In the genomic region with DNA sequence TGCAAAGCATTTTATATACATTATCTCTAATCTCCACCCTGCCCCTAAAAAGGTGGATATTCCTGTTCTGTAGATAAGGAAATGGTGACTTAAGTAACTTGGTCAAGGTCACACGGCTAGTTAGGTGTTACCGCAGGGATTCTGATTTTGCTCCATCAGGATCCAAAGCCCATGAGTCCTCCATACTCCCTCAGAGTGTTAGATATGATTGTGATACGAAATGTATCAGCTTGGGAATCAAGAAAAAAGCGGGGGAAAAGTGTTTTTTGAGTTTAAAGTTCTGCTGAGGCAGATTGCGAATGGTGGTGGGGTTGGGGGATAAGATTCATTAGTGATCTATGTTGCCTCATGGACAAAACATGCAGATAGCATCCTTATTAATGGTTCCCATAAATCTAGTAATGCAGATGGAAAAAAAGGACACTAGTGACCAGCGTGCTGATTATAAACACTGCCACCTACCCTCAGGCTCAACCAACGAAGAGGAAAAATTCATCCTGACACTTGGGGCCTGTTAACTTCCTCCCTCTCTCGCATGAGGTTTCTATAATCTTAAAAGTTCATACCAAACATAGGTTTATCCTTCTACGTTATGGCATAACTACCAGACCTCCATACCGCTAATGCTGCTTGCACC, we compare ENCODE assay signal across 2 cellular contexts.
TF ChIP-seq lines count a peak whose summit lies in the region.

No MANE protein-coding gene starts in this region.

TF ChIP-seq in GM23338, 12 proteins besides CTCF, POLR2A, EP300 and RAD21:
- TF ChIP-seq, protein P1, sequence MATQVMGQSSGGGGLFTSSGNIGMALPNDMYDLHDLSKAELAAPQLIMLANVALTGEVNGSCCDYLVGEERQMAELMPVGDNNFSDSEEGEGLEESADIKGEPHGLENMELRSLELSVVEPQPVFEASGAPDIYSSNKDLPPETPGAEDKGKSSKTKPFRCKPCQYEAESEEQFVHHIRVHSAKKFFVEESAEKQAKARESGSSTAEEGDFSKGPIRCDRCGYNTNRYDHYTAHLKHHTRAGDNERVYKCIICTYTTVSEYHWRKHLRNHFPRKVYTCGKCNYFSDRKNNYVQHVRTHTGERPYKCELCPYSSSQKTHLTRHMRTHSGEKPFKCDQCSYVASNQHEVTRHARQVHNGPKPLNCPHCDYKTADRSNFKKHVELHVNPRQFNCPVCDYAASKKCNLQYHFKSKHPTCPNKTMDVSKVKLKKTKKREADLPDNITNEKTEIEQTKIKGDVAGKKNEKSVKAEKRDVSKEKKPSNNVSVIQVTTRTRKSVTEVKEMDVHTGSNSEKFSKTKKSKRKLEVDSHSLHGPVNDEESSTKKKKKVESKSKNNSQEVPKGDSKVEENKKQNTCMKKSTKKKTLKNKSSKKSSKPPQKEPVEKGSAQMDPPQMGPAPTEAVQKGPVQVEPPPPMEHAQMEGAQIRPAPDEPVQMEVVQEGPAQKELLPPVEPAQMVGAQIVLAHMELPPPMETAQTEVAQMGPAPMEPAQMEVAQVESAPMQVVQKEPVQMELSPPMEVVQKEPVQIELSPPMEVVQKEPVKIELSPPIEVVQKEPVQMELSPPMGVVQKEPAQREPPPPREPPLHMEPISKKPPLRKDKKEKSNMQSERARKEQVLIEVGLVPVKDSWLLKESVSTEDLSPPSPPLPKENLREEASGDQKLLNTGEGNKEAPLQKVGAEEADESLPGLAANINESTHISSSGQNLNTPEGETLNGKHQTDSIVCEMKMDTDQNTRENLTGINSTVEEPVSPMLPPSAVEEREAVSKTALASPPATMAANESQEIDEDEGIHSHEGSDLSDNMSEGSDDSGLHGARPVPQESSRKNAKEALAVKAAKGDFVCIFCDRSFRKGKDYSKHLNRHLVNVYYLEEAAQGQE (IDR thresholded peaks at IDR 0.05; ENCODE audit: unreplicated experiment) = no peak
- TF ChIP-seq STAT1 (IDR thresholded peaks at IDR 0.05; ENCODE audit: unreplicated experiment) (no peak), NANOG (IDR thresholded peaks at IDR 0.05; ENCODE audit: borderline replicate concordance) (no peak), ZNF331 (CRISPR knock-in tag; IDR thresholded peaks at IDR 0.05; ENCODE audit: low read depth) (no peak)

TF ChIP-seq in H1, 55 proteins besides CTCF, POLR2A, EP300 and RAD21:
- no peak for TF ChIP-seq JUND (IDR thresholded peaks at IDR 0.05; ENCODE audit: low read length)
- no peak for TF ChIP-seq POLR2AphosphoS5 (IDR thresholded peaks at IDR 0.05; ENCODE audit: low read depth, low read length)
- TF ChIP-seq POU5F1 (IDR thresholded peaks at IDR 0.05; ENCODE audit: low read depth, low read length) = no peak
- no peak for TF ChIP-seq ZNF274 (IDR thresholded peaks at IDR 0.05; ENCODE audit: borderline replicate concordance, extremely low read depth, low read length)
- no peak for TF ChIP-seq CEBPB (IDR thresholded peaks at IDR 0.05; ENCODE audit: low read depth, low read length)
- TF ChIP-seq HDAC2 (IDR thresholded peaks at IDR 0.05; ENCODE audit: borderline replicate concordance in 1 of 2, low read depth in 2 of 2, low read length in 2 of 2) = no peak
- no peak for TF ChIP-seq SUZ12 (IDR thresholded peaks at IDR 0.05; ENCODE audit: low read length)
- TF ChIP-seq SIX5 (IDR thresholded peaks at IDR 0.05; ENCODE audit: low read depth, low read length) = no peak
